17 cellular contexts compared by ENCODE assay signal in the genomic region with DNA sequence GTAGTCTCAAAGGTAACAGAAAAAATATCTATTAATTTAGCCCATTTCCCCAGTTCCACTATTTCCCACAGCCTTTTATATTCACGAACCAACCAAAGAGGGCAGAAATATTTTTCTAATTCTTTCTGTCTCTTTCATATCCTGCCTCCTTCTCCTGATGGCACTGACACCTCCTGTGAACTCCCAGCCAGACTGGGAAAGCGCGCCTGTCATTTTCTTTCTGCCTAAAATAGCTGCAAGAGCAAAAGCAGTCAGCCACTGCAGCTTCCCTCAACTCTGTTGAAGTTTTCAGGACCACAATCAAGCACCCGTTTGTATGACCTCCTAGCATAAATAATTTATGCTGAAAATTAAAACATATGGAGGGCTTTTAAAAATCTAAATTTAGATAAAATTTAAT.
DNase-seq lines count a peak whose midpoint lies in the region; ATAC-seq and TF ChIP-seq lines count a peak whose summit lies in the region.
"Had no signal": no experiment of that assay in that cellular context is flagged by ENCODE, and none has a peak within 500 bp of the region (broad histone marks: within the 10 kb centered on the region; RNA-seq: fewer than 3 reads in every experiment).

No MANE protein-coding gene starts in this region.

- TF ChIP-seq CTCF in SU-DHL-6 (IDR thresholded peaks at IDR 0.05; ENCODE audit: insufficient read depth, low read length, poor library complexity, severe bottlenecking): no peak
- no peak for TF ChIP-seq CTCF in osteocyte (IDR thresholded peaks at IDR 0.05)

- intact Hi-C loops in left cardiac atrium (cut with DNase I): no loop called here

- H3K27me3 Mint-ChIP-seq in osteocyte (ENCODE audit: unreplicated experiment): no peaks in the 10 kb centered on the region
- H3K27me3 Mint-ChIP-seq: B cell; CD4-positive, alpha-beta T cell had no signal

- no peaks in the 10 kb centered on the region for H3K9me3 ChIP-seq in SU-DHL-6 (ENCODE audit: insufficient read depth, low read length)

- H3K36me3 Mint-ChIP-seq in osteocyte (ENCODE audit: unreplicated experiment): no peaks in the 10 kb centered on the region

- H3K27ac ChIP-seq in SU-DHL-6 (ENCODE audit: low read depth, low read length): peak overlapping the region; percentile 3; the same call in 1 of the 2 replicates
- H3K27ac ChIP-seq: GM23248 had no signal

- H3K4me1 Mint-ChIP-seq in osteocyte (ENCODE audit: unreplicated experiment): peaks cover 8% of the 10 kb centered on the region

- peaks cover 72% of the 10 kb centered on the region for H3K79me2 ChIP-seq in SU-DHL-6 (ENCODE audit: insufficient read depth, low read length)

- no peaks in the 10 kb centered on the region for H3K9me2 ChIP-seq in SU-DHL-6 (replicated peaks; ENCODE audit: insufficient read depth, low read length)

- H3F3A ChIP-seq in SU-DHL-6 (ENCODE audit: insufficient read depth): no peaks in the 10 kb centered on the region

- peak overlapping the region; percentile 46 for H3K27ac Mint-ChIP-seq in osteocyte (ENCODE audit: unreplicated experiment)
- H3K27ac Mint-ChIP-seq: CD4-positive, alpha-beta T cell had no signal

- ATAC-seq in left cardiac atrium: peak; percentile 66 to 84

- H3K9me3 Mint-ChIP-seq in osteocyte (ENCODE audit: unreplicated experiment): no peaks in the 10 kb centered on the region
- H3K9me3 Mint-ChIP-seq: CD4-positive, alpha-beta T cell had no signal

- no peaks in the 10 kb centered on the region; the same call in none of the 2 replicates for H3K36me3 ChIP-seq in SU-DHL-6 (ENCODE audit: low read length)

- H3K4me2 ChIP-seq in SU-DHL-6 (ENCODE audit: low read depth, low read length, poor library complexity, severe bottlenecking): no peak overlapping the region

- H3K9ac ChIP-seq in SU-DHL-6 (ENCODE audit: low read length): no peak overlapping the region
- H3K9ac ChIP-seq: GM23248 had no signal

- peak; percentile 4 for DNase-seq in NCI-H69 (lab: John Stamatoyannopoulos, UW)
- DNase-seq in left cardiac atrium: no peak
- no peak for DNase-seq in osteocyte (ENCODE audit: extremely low spot score, unreplicated experiment)
- no peak for DNase-seq in activated CD4-positive, alpha-beta T cell treated with anti-CD3 and anti-CD28 coated beads for 48 hours
- DNase-seq in effector CD4-positive, alpha-beta T cell: no peak
- no peak for DNase-seq in amygdala (lab: John Stamatoyannopoulos, UW)
- DNase-seq: CD4-positive, alpha-beta T cell; DND-41; GDM1; GM23248; NCI-H1092; NCI-H187; NCI-H446 treated with DMSO at 0.1 percent for 48 hours; NCI-H774; SHP77 had no signal

- H3K4me3 ChIP-seq in SU-DHL-6 (ENCODE audit: insufficient read depth, low read length, poor library complexity, severe bottlenecking): no peak overlapping the region
- H3K4me3 ChIP-seq: GM23248 had no signal

- no peaks in the 10 kb centered on the region; the same call in 1 of the 2 replicates for H4K20me1 ChIP-seq in SU-DHL-6 (ENCODE audit: low read depth, low read length)

- H3K27me3 ChIP-seq in SU-DHL-6 (ENCODE audit: low read length): no peaks in the 10 kb centered on the region

- no peak overlapping the region for H2AFZ ChIP-seq in SU-DHL-6 (ENCODE audit: low read depth, low read length, severe bottlenecking)
- H2AFZ ChIP-seq: GM23248 had no signal

- H3K4me3 Mint-ChIP-seq in osteocyte (ENCODE audit: unreplicated experiment): no peak overlapping the region
- H3K4me3 Mint-ChIP-seq: B cell; CD4-positive, alpha-beta T cell had no signal
